9 cellular contexts compared by ENCODE assay signal in genomic region chr18:55546873-55547704, GRCh38. TPM values are rescaled to one million over a fixed set of nuclear protein-coding genes. Genes with fewer than 3 reads are reported as not detected.
DNase-seq lines count a peak whose midpoint lies in the region; ATAC-seq, FAIRE-seq and TF ChIP-seq lines count a peak whose summit lies in the region.
"Had no signal": no experiment of that assay in that cellular context is flagged by ENCODE, and none has a peak within 500 bp of the region (broad histone marks: within the 10 kb centered on the region; RNA-seq: fewer than 3 reads in every experiment).

No MANE protein-coding gene starts in this region.

- peak; percentile 73 for DNase-seq in NCI-H146 treated with DMSO at 0.1 percent for 48 hours (lab: John Stamatoyannopoulos, UW; ENCODE audit: unreplicated experiment)
- DNase-seq in choroid plexus epithelial cell (ENCODE audit: low read depth): peak; percentile 66
- no peak for DNase-seq in left lung
- peak; percentile 3 for DNase-seq in urothelium cell line (ENCODE audit: low spot score)
- DNase-seq in NCI-H2227 treated with DMSO at 0.1 percent for 48 hours (lab: John Stamatoyannopoulos, UW): no peak
- DNase-seq in NCI-H2196 treated with DMSO at 0.1 percent for 48 hours (lab: John Stamatoyannopoulos, UW; ENCODE audit: unreplicated experiment): no peak
- DNase-seq: stimulated activated CD4-positive, alpha-beta T cell treated with anti-CD3 and anti-CD28 coated beads, Interleukin-15, amount 100 ng/mL, for 24 hours; T-helper 9 cell had no signal

- peaks cover 0 to 5% of the 10 kb centered on the region in 2 donors for H3K4me1 ChIP-seq in left lung

- peak overlapping the region; percentile 11 to 28 for H3K27ac ChIP-seq in left lung

- no peak for FAIRE-seq in urothelium cell line (lab: Jason Lieb, UNC)

- no peaks in the 10 kb centered on the region for H3K36me3 ChIP-seq in left lung

- H3K9me3 ChIP-seq in left lung: no peaks in the 10 kb centered on the region

- intact Hi-C loops in left lung (cut with DNase I): no loop called here

- ATAC-seq in left lung (peak; percentile 64), HG03432 (IDR thresholded peaks at IDR 0.05; ENCODE audit: unreplicated experiment) (no peak)

- no peaks in the 10 kb centered on the region for H3K27me3 ChIP-seq in left lung

- H3K4me3 ChIP-seq in choroid plexus epithelial cell (ENCODE audit: low read depth, low read length): peak overlapping the region; percentile 43
- H3K4me3 ChIP-seq in left lung: no peak overlapping the region

- no peak for TF ChIP-seq CTCF in choroid plexus epithelial cell (conservative IDR thresholded peaks at IDR 0.05; ENCODE audit: low read depth, low read length)
- TF ChIP-seq CTCF in left lung (IDR thresholded peaks at IDR 0.05): no peak

RNA-seq across cellular contexts. Expression of gene TCF4, which starts 40.9 kb away (rescaled TPM):
- total RNA-seq in left lung: 100 to 1,000 TPM in 1 of 2 donors, 10 to 100 TPM in 1; 99.1 to 102 TPM

Comparison
In these comparisons a context has a peak if more than half of its experiments do, and no peak if none do; other contexts are left out.
1. DNase-seq: peak in NCI-H146 treated with DMSO at 0.1 percent for 48 hours (single experiment), choroid plexus epithelial cell (single experiment) and urothelium cell line (single experiment); none in left lung (0 of 2), NCI-H2227 treated with DMSO at 0.1 percent for 48 hours (single experiment) and NCI-H2196 treated with DMSO at 0.1 percent for 48 hours (single experiment).